ENCODE assay signal across 8 cellular contexts in genomic region chr17:45018514-45019176, GRCh38. TPM values are rescaled to one million over a fixed set of nuclear protein-coding genes. Genes with fewer than 3 reads are reported as not detected.
A peak's percentile ranks its signal among the peaks of the same experiment; 100 is the strongest.
DNase-seq lines count a peak whose midpoint lies in the region; ATAC-seq, FAIRE-seq and TF ChIP-seq lines count a peak whose summit lies in the region.

No MANE protein-coding gene starts in this region.

- peak; percentile 60 for FAIRE-seq in HTR-8/SVneo (lab: Jason Lieb, UNC)

- H3K4me1 ChIP-seq in stomach smooth muscle (ENCODE audit: control insufficient read depth, insufficient read depth, low read length) = peaks cover 48% of the 10 kb centered on the region

- DNase-seq in CD4-positive, alpha-beta T cell = peak in 1 of 10 experiments; percentile 4
- DNase-seq in HTR-8/SVneo (ENCODE audit: insufficient read length, low spot score) = peak; percentile 69

- H3K4me3 Mint-ChIP-seq in CD4-positive, alpha-beta T cell = peak overlapping the region; percentile 81
- H3K4me3 Mint-ChIP-seq in activated T-helper 17 cell treated with anti-CD3 and anti-CD28 coated beads, Interleukin-2, amount 50 U/mL, for 72 hours = peak overlapping the region; percentile 87

- no peak overlapping the region for H3K27ac ChIP-seq in CD4-positive, alpha-beta T cell (ENCODE audit: low read depth, low read length)
- H3K27ac ChIP-seq in stomach smooth muscle (ENCODE audit: low read length) = peak overlapping the region; percentile 46

- CTCF ChIA-PET in CD4-positive, alpha-beta T cell (lab: Charles Lee) = no interaction called here

- H3K27ac Mint-ChIP-seq in CD4-positive, alpha-beta T cell = no peak overlapping the region
- peak overlapping the region; percentile 73 for H3K27ac Mint-ChIP-seq in activated T-helper 17 cell treated with anti-CD3 and anti-CD28 coated beads, Interleukin-2, amount 50 U/mL, for 72 hours

- no peak for TF ChIP-seq CTCF in CD4-positive, alpha-beta T cell (IDR thresholded peaks at IDR 0.05)

- intact Hi-C loops in CD4-positive, alpha-beta T cell (cut with DNase I, micrococcal nuclease) = loop anchor here in 1 of 2 experiments (5.0 kb wide), 1 partner anchor 51 kb away; the partner anchor contains the start of gene C1QL1

- POLR2A ChIA-PET in CD4-positive, alpha-beta T cell (lab: Charles Lee) = interaction anchor here (1.3 kb wide), 1 partner anchor 15 kb away, joined by 3 read pairs; no protein-coding TSS in a partner anchor

- H3K36me3 ChIP-seq in stomach smooth muscle (ENCODE audit: control insufficient read depth in 2 of 2, insufficient read depth in 2 of 2, low read length in 2 of 2) = no peaks in the 10 kb centered on the region

- H3K27me3 ChIP-seq in CD4-positive, alpha-beta T cell (ENCODE audit: control insufficient read depth, insufficient read depth, low read length) = peaks cover 40% of the 10 kb centered on the region
- no peaks in the 10 kb centered on the region for H3K27me3 ChIP-seq in stomach smooth muscle (ENCODE audit: control insufficient read depth in 1 of 2, insufficient read depth in 2 of 2, low read length in 2 of 2)

- peak; percentile 9 for ATAC-seq in CD4-positive, alpha-beta T cell (ENCODE audit: poor library complexity)
- ATAC-seq in activated T-helper 17 cell treated with anti-CD3 and anti-CD28 coated beads, Interleukin-2, amount 50 U/mL, for 72 hours (replicated peaks) = peak; percentile 1
- no peak for ATAC-seq in HG03175 (IDR thresholded peaks at IDR 0.05; ENCODE audit: unreplicated experiment)
- no peak for ATAC-seq in GM21737 (IDR thresholded peaks at IDR 0.05; ENCODE audit: unreplicated experiment)
- no peak for ATAC-seq in HG03442 (IDR thresholded peaks at IDR 0.05; ENCODE audit: unreplicated experiment)

- H3K36me3 Mint-ChIP-seq in CD4-positive, alpha-beta T cell (ENCODE audit: low read depth) = no peaks in the 10 kb centered on the region
- peaks cover 17% of the 10 kb centered on the region for H3K36me3 Mint-ChIP-seq in activated T-helper 17 cell treated with anti-CD3 and anti-CD28 coated beads, Interleukin-2, amount 50 U/mL, for 72 hours (ENCODE audit: low read depth)

- H3K9me3 Mint-ChIP-seq in CD4-positive, alpha-beta T cell = no peaks in the 10 kb centered on the region
- no peaks in the 10 kb centered on the region for H3K9me3 Mint-ChIP-seq in activated T-helper 17 cell treated with anti-CD3 and anti-CD28 coated beads, Interleukin-2, amount 50 U/mL, for 72 hours

- H3K9ac ChIP-seq in stomach smooth muscle (ENCODE audit: low read length in 2 of 2) = peak overlapping the region; percentile 35 to 42

- peaks cover 48% of the 10 kb centered on the region for H3K27me3 Mint-ChIP-seq in CD4-positive, alpha-beta T cell
- H3K27me3 Mint-ChIP-seq in activated T-helper 17 cell treated with anti-CD3 and anti-CD28 coated beads, Interleukin-2, amount 50 U/mL, for 72 hours = peaks cover 28% of the 10 kb centered on the region

- H3K4me1 Mint-ChIP-seq in CD4-positive, alpha-beta T cell (ENCODE audit: low read depth) = peaks cover 24% of the 10 kb centered on the region
- peaks cover 15% of the 10 kb centered on the region for H3K4me1 Mint-ChIP-seq in activated T-helper 17 cell treated with anti-CD3 and anti-CD28 coated beads, Interleukin-2, amount 50 U/mL, for 72 hours

- no peaks in the 10 kb centered on the region for H3K9me3 ChIP-seq in CD4-positive, alpha-beta T cell (ENCODE audit: control insufficient read depth, low read length)
- H3K9me3 ChIP-seq in stomach smooth muscle (ENCODE audit: control insufficient read depth in 2 of 2, low read length in 2 of 2) = no peaks in the 10 kb centered on the region

- H3K4me3 ChIP-seq in iPS-11a (ENCODE audit: low read depth, low read length) (peak overlapping the region; percentile 33), stomach smooth muscle (ENCODE audit: low read length in 2 of 2) (peak overlapping the region; percentile 71 to 79)

RNA-seq across cellular contexts. Expression of gene DCAKD, which starts 32.8 kb away (rescaled TPM):
- total RNA-seq in CD4-positive, alpha-beta T cell = 10 to 100 TPM; 11.6 to 12.2 TPM
- 10 to 100 TPM; 36.5 to 36.6 TPM for total RNA-seq in activated T-helper 17 cell treated with anti-CD3 and anti-CD28 coated beads, Interleukin-2, amount 50 U/mL, for 72 hours

RNA-seq across cellular contexts. Expression of gene NMT1, which starts 42.5 kb away (rescaled TPM):
- 10 to 100 TPM; 61.1 to 62.2 TPM for total RNA-seq in CD4-positive, alpha-beta T cell
- total RNA-seq in activated T-helper 17 cell treated with anti-CD3 and anti-CD28 coated beads, Interleukin-2, amount 50 U/mL, for 72 hours = 100 to 1,000 TPM; 101 to 120 TPM

RNA-seq across cellular contexts. Expression of gene C1QL1, which starts 50.5 kb away (rescaled TPM):
- not detected for total RNA-seq in CD4-positive, alpha-beta T cell
- total RNA-seq in activated T-helper 17 cell treated with anti-CD3 and anti-CD28 coated beads, Interleukin-2, amount 50 U/mL, for 72 hours = under 1 TPM; 0.32 to 0.34 TPM

Comparison
In these comparisons a context has a peak if more than half of its experiments do, and no peak if none do; other contexts are left out.
1. ATAC-seq: peak in CD4-positive, alpha-beta T cell (single experiment) and activated T-helper 17 cell treated with anti-CD3 and anti-CD28 coated beads, Interleukin-2, amount 50 U/mL, for 72 hours (single experiment); none in HG03175 (single experiment), GM21737 (single experiment) and HG03442 (single experiment).